ENCODE assay signal across 24 cellular contexts in genomic region chr22:45562537-45563361, GRCh38.
"Had no signal": no experiment of that assay in that cellular context is flagged by ENCODE, and none has a peak within 500 bp of the region (broad histone marks: within the 10 kb centered on the region; RNA-seq: fewer than 3 reads in every experiment).

No MANE protein-coding gene starts in this region.

- H3K36me3 Mint-ChIP-seq: stimulated activated effector memory CD8-positive, alpha-beta T cell treated with anti-CD3 and anti-CD28 coated beads, Interleukin-12 subunit alpha, Interleukin-12 subunit beta, amount 100 ng/mL, for 72 hours had no signal

- H3K27me3 Mint-ChIP-seq: type B pancreatic cell had no signal

- H3K4me1 ChIP-seq: ascending aorta, esophagus muscularis mucosa, pancreas, right lobe of liver had no signal

- H3K27ac ChIP-seq: ascending aorta, brain microvascular endothelial cell, esophagus muscularis mucosa, heart right ventricle, pancreas, right lobe of liver, VCaP had no signal

- H3K36me3 ChIP-seq: brain microvascular endothelial cell, pancreas, right lobe of liver had no signal

- H3K4me1 Mint-ChIP-seq: activated naive CD4-positive, alpha-beta T cell treated with anti-CD3 and anti-CD28 coated beads, Interleukin-2, amount 50 U/mL, for 24 hours; naive thymus-derived CD8-positive, alpha-beta T cell; stimulated activated effector memory CD8-positive, alpha-beta T cell treated with anti-CD3 and anti-CD28 coated beads, Interleukin-12 subunit alpha, Interleukin-12 subunit beta, amount 100 ng/mL, for 72 hours had no signal

- H3K27ac Mint-ChIP-seq: activated CD8-positive, alpha-beta T cell treated with anti-CD3 and anti-CD28 coated beads, Interleukin-2, amount 10 ng/mL, durations not matched to agents 7 days and 5 days; activated naive CD4-positive, alpha-beta T cell treated with anti-CD3 and anti-CD28 coated beads, Interleukin-2, amount 50 U/mL, for 24 hours; mesothelial cell of epicardium; naive thymus-derived CD8-positive, alpha-beta T cell; stimulated activated effector memory CD8-positive, alpha-beta T cell treated with anti-CD3 and anti-CD28 coated beads, Interleukin-12 subunit alpha, Interleukin-12 subunit beta, amount 100 ng/mL, for 72 hours; type B pancreatic cell had no signal

- H3K27me3 ChIP-seq: ascending aorta, brain microvascular endothelial cell, pancreas, right lobe of liver had no signal

- H3K4me3 ChIP-seq: ascending aorta, esophagus muscularis mucosa, heart right ventricle, pancreas, right lobe of liver had no signal

- H3K4me3 Mint-ChIP-seq: activated CD8-positive, alpha-beta T cell treated with anti-CD3 and anti-CD28 coated beads, Interleukin-2, amount 10 ng/mL, durations not matched to agents 7 days and 5 days; activated naive CD4-positive, alpha-beta T cell treated with anti-CD3 and anti-CD28 coated beads, Interleukin-2, amount 50 U/mL, for 24 hours; mesothelial cell of epicardium; naive thymus-derived CD8-positive, alpha-beta T cell; stimulated activated effector memory CD8-positive, alpha-beta T cell treated with anti-CD3 and anti-CD28 coated beads, Interleukin-12 subunit alpha, Interleukin-12 subunit beta, amount 100 ng/mL, for 72 hours; type B pancreatic cell had no signal

- DNase-seq: activated CD4-positive, alpha-beta T cell treated with anti-CD3 and anti-CD28 coated beads for 1 hour; activated CD4-positive, alpha-beta T cell treated with anti-CD3 and anti-CD28 coated beads, Interleukin-2, amount 50 U/mL, for 1 hour; activated CD8-positive, alpha-beta T cell treated with anti-CD3 and anti-CD28 coated beads, Interleukin-2, amount 10 ng/mL, durations not matched to agents 7 days and 5 days; activated gamma-delta T cell treated with Interleukin-2 at 50 U/mL for 16 hours; activated T-cell treated with anti-CD3 and anti-CD28 coated beads, Interleukin-2, amount 50 U/mL, for 1 hour; brain microvascular endothelial cell; central memory CD4-positive, alpha-beta T cell; effector memory CD4-positive, alpha-beta T cell; heart right ventricle; left ventricle myocardium superior; mammary epithelial cell; naive thymus-derived CD8-positive, alpha-beta T cell; right lobe of liver; SK-N-SH; small intestine; stimulated activated CD4-positive, alpha-beta T cell treated with anti-CD3 and anti-CD28 coated beads, Interleukin-2, amount 100 ng/mL, for 24 hours had no signal

- ATAC-seq: activated CD8-positive, alpha-beta T cell treated with anti-CD3 and anti-CD28 coated beads, Interleukin-2, amount 10 ng/mL, durations not matched to agents 7 days and 5 days; left ventricle myocardium superior; naive thymus-derived CD8-positive, alpha-beta T cell; pancreas; stimulated activated effector memory CD8-positive, alpha-beta T cell treated with anti-CD3 and anti-CD28 coated beads, Interleukin-12 subunit alpha, Interleukin-12 subunit beta, amount 100 ng/mL, for 72 hours had no signal

- H3K9me3 ChIP-seq: pancreas, SK-N-SH had no signal
